ENCODE assay signal across 25 cellular contexts in genomic region chr11:73398721-73399120, GRCh38. TPM values are rescaled to one million over a fixed set of nuclear protein-coding genes. Genes with fewer than 3 reads are reported as not detected.
DNase-seq lines count a peak whose midpoint lies in the region; ATAC-seq and TF ChIP-seq lines count a peak whose summit lies in the region.
"Had no signal": no experiment of that assay in that cellular context is flagged by ENCODE, and none has a peak within 500 bp of the region (broad histone marks: within the 10 kb centered on the region; RNA-seq: fewer than 3 reads in every experiment).

No MANE protein-coding gene starts in this region.

- TF ChIP-seq CTCF in natural killer cell (IDR thresholded peaks at IDR 0.05) (no peak), RWPE1 (conservative IDR thresholded peaks at IDR 0.05; ENCODE audit: low read depth) (no peak)

- H3K4me1 Mint-ChIP-seq in natural killer cell = peaks cover 0 to 20% of the 10 kb centered on the region in 2 donors
- peaks cover 0 to 10% of the 10 kb centered on the region in 2 donors for H3K4me1 Mint-ChIP-seq in natural killer cell treated with Interleukin-12 subunit alpha and Interleukin-12 subunit beta and Interleukin-15 and Interleukin-18, amount 100 ng/mL, for 72 hours (ENCODE audit: low read depth in 2 of 2)
- H3K4me1 Mint-ChIP-seq in memory B cell = peaks cover 5% of the 10 kb centered on the region
- H3K4me1 Mint-ChIP-seq in stimulated activated naive B cell treated with anti-CD40 and anti-IgM and Interleukin-4, amounts not matched to agents 10 μg/mL and 1 μg/mL and 100 μg/mL, for 72 hours = peaks cover 30 to 47% of the 10 kb centered on the region in 2 donors
- H3K4me1 Mint-ChIP-seq: CD8-positive, alpha-beta memory T cell had no signal

- intact Hi-C loops in natural killer cell (cut with micrococcal nuclease) = no loop called here

- H3K27ac ChIP-seq in RWPE1 = peak overlapping the region; percentile 93
- H3K27ac ChIP-seq: colonic mucosa, parathyroid adenoma had no signal

- H3K36me3 Mint-ChIP-seq in natural killer cell (no peaks in the 10 kb centered on the region), memory B cell (peaks cover 22% of the 10 kb centered on the region)
- H3K36me3 Mint-ChIP-seq in natural killer cell treated with Interleukin-12 subunit alpha and Interleukin-12 subunit beta and Interleukin-15 and Interleukin-18, amount 100 ng/mL, for 72 hours = no peaks in the 10 kb centered on the region
- peaks cover 46 to 54% of the 10 kb centered on the region in 2 donors for H3K36me3 Mint-ChIP-seq in stimulated activated naive B cell treated with anti-CD40 and anti-IgM and Interleukin-4, amounts not matched to agents 10 μg/mL and 1 μg/mL and 100 μg/mL, for 72 hours
- H3K36me3 Mint-ChIP-seq: brain had no signal

- peak overlapping the region; percentile 81 for H3K27ac Mint-ChIP-seq in natural killer cell
- H3K27ac Mint-ChIP-seq in natural killer cell treated with Interleukin-12 subunit alpha and Interleukin-12 subunit beta and Interleukin-15 and Interleukin-18, amount 100 ng/mL, for 72 hours = no peak overlapping the region
- H3K27ac Mint-ChIP-seq in memory B cell = peak overlapping the region; percentile 79
- peak overlapping the region; percentile 94 for H3K27ac Mint-ChIP-seq in stimulated activated naive B cell treated with anti-CD40 and anti-IgM and Interleukin-4, amounts not matched to agents 10 μg/mL and 1 μg/mL and 100 μg/mL, for 72 hours

- peak in 2 of 3 donors; percentile 9 to 10 for ATAC-seq in natural killer cell
- no peak for ATAC-seq in natural killer cell treated with Interleukin-12 subunit alpha and Interleukin-12 subunit beta and Interleukin-15 and Interleukin-18, amount 100 ng/mL, for 72 hours
- ATAC-seq in memory B cell (ENCODE audit: low read depth) = no peak
- no peak for ATAC-seq in stimulated activated naive B cell treated with anti-CD40 and anti-IgM and Interleukin-4, amounts not matched to agents 10 μg/mL and 1 μg/mL and 100 μg/mL, for 72 hours (replicated peaks)
- no peak for ATAC-seq in GM18868 (IDR thresholded peaks at IDR 0.05; ENCODE audit: unreplicated experiment)
- ATAC-seq: activated naive CD8-positive, alpha-beta T cell treated with anti-CD3 and anti-CD28 coated beads, Interleukin-2, amount 50 U/mL, for 24 hours had no signal

- no peak for DNase-seq in natural killer cell
- no peak for DNase-seq in natural killer cell treated with Interleukin-12 subunit alpha and Interleukin-12 subunit beta and Interleukin-15 and Interleukin-18, amount 100 ng/mL, for 72 hours (ENCODE audit: low spot score)
- DNase-seq in RWPE1 (ENCODE audit: low spot score) = no peak
- no peak for DNase-seq in memory B cell (ENCODE audit: low spot score in 2 of 2)
- DNase-seq in stimulated activated naive B cell treated with anti-CD40 and anti-IgM and Interleukin-4, amounts not matched to agents 10 μg/mL and 1 μg/mL and 100 μg/mL, for 72 hours = no peak
- DNase-seq in DMS153 (lab: John Stamatoyannopoulos, UW) = no peak
- no peak for DNase-seq in SIG-M5 (lab: John Stamatoyannopoulos, UW)
- DNase-seq: activated CD4-positive, alpha-beta T cell treated with anti-CD3 and anti-CD28 coated beads for 48 hours; activated CD8-positive, alpha-beta memory T cell treated with anti-CD3 and anti-CD28 coated beads, Interleukin-2, amount 50 U/mL, for 4 hours; activated gamma-delta T cell; activated naive CD8-positive, alpha-beta T cell treated with anti-CD3 and anti-CD28 coated beads, Interleukin-2, amount 50 U/mL, for 24 hours; CD8-positive, alpha-beta memory T cell; colonic mucosa; Kasumi-1; kidney glomerular epithelial cell; mammary epithelial cell; NCI-H1092 treated with DMSO at 0.1 percent for 48 hours; NCI-H2029; NCI-H226; NCI-H774; stimulated activated CD8-positive, alpha-beta memory T cell treated with anti-CD3 and anti-CD28 coated beads, Interleukin-4, amount 100 ng/mL, for 48 hours; T-helper 1 cell had no signal

- H3K4me3 Mint-ChIP-seq in natural killer cell (no peak overlapping the region), memory B cell (no peak overlapping the region)
- no peak overlapping the region for H3K4me3 Mint-ChIP-seq in natural killer cell treated with Interleukin-12 subunit alpha and Interleukin-12 subunit beta and Interleukin-15 and Interleukin-18, amount 100 ng/mL, for 72 hours
- no peak overlapping the region for H3K4me3 Mint-ChIP-seq in stimulated activated naive B cell treated with anti-CD40 and anti-IgM and Interleukin-4, amounts not matched to agents 10 μg/mL and 1 μg/mL and 100 μg/mL, for 72 hours
- H3K4me3 Mint-ChIP-seq: activated naive CD8-positive, alpha-beta T cell treated with anti-CD3 and anti-CD28 coated beads, Interleukin-2, amount 50 U/mL, for 24 hours; brain had no signal

- no peaks in the 10 kb centered on the region for H3K9me3 Mint-ChIP-seq in natural killer cell
- no peaks in the 10 kb centered on the region for H3K9me3 Mint-ChIP-seq in natural killer cell treated with Interleukin-12 subunit alpha and Interleukin-12 subunit beta and Interleukin-15 and Interleukin-18, amount 100 ng/mL, for 72 hours
- H3K9me3 Mint-ChIP-seq in memory B cell = no peaks in the 10 kb centered on the region
- no peaks in the 10 kb centered on the region for H3K9me3 Mint-ChIP-seq in stimulated activated naive B cell treated with anti-CD40 and anti-IgM and Interleukin-4, amounts not matched to agents 10 μg/mL and 1 μg/mL and 100 μg/mL, for 72 hours
- H3K9me3 Mint-ChIP-seq: activated naive CD8-positive, alpha-beta T cell treated with anti-CD3 and anti-CD28 coated beads, Interleukin-2, amount 50 U/mL, for 24 hours; brain; CD8-positive, alpha-beta memory T cell had no signal

- CTCF ChIA-PET in RWPE1 (lab: Yijun Ruan, JAX) = interaction anchor here (0.9 to 3.2 kb wide), 2 partner anchors 92 to 225 kb away, joined by 6 to 10 read pairs; no protein-coding TSS in a partner anchor

- POLR2A ChIA-PET in RWPE1 (lab: Yijun Ruan, JAX; ENCODE audit: low non-redundant PET) = interaction anchor here (0.6 kb wide), 1 partner anchor 200 kb away, joined by 10 read pairs; no protein-coding TSS in a partner anchor

- H3K27me3 Mint-ChIP-seq in natural killer cell (ENCODE audit: low read depth in 2 of 2) (no peaks in the 10 kb centered on the region), memory B cell (no peaks in the 10 kb centered on the region)
- H3K27me3 Mint-ChIP-seq in natural killer cell treated with Interleukin-12 subunit alpha and Interleukin-12 subunit beta and Interleukin-15 and Interleukin-18, amount 100 ng/mL, for 72 hours = no peaks in the 10 kb centered on the region
- H3K27me3 Mint-ChIP-seq in stimulated activated naive B cell treated with anti-CD40 and anti-IgM and Interleukin-4, amounts not matched to agents 10 μg/mL and 1 μg/mL and 100 μg/mL, for 72 hours = no peaks in the 10 kb centered on the region
- H3K27me3 Mint-ChIP-seq: activated naive CD8-positive, alpha-beta T cell treated with anti-CD3 and anti-CD28 coated beads, Interleukin-2, amount 50 U/mL, for 24 hours; brain; CD8-positive, alpha-beta memory T cell had no signal

RNA-seq across cellular contexts. Expression of gene RELT, which starts 22.5 kb away (rescaled TPM):
- total RNA-seq in natural killer cell = 100 to 1,000 TPM; 132 to 264 (median 151) TPM
- total RNA-seq in natural killer cell treated with Interleukin-12 subunit alpha and Interleukin-12 subunit beta and Interleukin-15 and Interleukin-18, amount 100 ng/mL, for 72 hours = 10 to 100 TPM; 46.5 to 58.0 TPM

Comparison
In these comparisons a context has a peak if more than half of its experiments do, and no peak if none do; other contexts are left out.
1. ATAC-seq: peak in natural killer cell (2 of 3); none in natural killer cell treated with Interleukin-12 subunit alpha and Interleukin-12 subunit beta and Interleukin-15 and Interleukin-18, amount 100 ng/mL, for 72 hours (0 of 2), memory B cell (single experiment), stimulated activated naive B cell treated with anti-CD40 and anti-IgM and Interleukin-4, amounts not matched to agents 10 μg/mL and 1 μg/mL and 100 μg/mL, for 72 hours (0 of 2) and GM18868 (single experiment).
2. H3K27ac Mint-ChIP-seq: peak in natural killer cell (2 of 2), memory B cell (single experiment) and stimulated activated naive B cell treated with anti-CD40 and anti-IgM and Interleukin-4, amounts not matched to agents 10 μg/mL and 1 μg/mL and 100 μg/mL, for 72 hours (single experiment); none in natural killer cell treated with Interleukin-12 subunit alpha and Interleukin-12 subunit beta and Interleukin-15 and Interleukin-18, amount 100 ng/mL, for 72 hours (0 of 2).